In the genomic region with DNA sequence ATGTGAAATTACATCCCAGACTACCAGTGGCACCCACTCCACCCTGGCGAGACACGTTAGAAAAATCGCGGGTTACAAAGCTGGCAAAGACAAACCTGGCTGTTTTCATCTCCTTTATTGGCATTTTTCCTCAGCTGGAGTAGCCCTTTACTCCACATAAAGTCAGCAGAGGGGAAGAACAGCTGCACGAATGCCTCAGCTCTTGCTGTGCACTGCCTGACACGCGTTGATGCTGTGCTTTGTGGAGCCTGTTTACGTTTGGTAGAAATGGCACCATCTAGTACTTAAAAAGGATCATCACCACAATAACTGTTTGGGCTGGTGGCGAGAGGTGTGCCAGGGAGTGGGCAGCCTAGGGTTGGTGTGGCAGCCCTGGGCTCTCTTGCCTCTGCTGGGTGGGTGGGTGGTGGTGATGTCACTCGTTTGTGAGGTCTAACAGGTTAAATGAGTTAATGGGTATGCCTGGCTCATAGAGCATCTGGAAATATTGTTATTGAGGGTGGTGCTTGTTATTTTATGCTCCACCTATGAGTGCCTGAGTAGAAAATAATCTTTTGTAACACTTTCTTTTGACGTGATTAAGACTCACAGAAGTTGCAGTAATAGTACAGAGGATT, we compare ENCODE assay signal across 1 cellular context.
TF ChIP-seq lines count a peak whose summit lies in the region.

No MANE protein-coding gene starts in this region.

TF ChIP-seq in SK-N-SH, 30 proteins besides CTCF, POLR2A, EP300 and RAD21 (continued from another document):
- TF ChIP-seq, protein P1, sequence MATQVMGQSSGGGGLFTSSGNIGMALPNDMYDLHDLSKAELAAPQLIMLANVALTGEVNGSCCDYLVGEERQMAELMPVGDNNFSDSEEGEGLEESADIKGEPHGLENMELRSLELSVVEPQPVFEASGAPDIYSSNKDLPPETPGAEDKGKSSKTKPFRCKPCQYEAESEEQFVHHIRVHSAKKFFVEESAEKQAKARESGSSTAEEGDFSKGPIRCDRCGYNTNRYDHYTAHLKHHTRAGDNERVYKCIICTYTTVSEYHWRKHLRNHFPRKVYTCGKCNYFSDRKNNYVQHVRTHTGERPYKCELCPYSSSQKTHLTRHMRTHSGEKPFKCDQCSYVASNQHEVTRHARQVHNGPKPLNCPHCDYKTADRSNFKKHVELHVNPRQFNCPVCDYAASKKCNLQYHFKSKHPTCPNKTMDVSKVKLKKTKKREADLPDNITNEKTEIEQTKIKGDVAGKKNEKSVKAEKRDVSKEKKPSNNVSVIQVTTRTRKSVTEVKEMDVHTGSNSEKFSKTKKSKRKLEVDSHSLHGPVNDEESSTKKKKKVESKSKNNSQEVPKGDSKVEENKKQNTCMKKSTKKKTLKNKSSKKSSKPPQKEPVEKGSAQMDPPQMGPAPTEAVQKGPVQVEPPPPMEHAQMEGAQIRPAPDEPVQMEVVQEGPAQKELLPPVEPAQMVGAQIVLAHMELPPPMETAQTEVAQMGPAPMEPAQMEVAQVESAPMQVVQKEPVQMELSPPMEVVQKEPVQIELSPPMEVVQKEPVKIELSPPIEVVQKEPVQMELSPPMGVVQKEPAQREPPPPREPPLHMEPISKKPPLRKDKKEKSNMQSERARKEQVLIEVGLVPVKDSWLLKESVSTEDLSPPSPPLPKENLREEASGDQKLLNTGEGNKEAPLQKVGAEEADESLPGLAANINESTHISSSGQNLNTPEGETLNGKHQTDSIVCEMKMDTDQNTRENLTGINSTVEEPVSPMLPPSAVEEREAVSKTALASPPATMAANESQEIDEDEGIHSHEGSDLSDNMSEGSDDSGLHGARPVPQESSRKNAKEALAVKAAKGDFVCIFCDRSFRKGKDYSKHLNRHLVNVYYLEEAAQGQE (IDR thresholded peaks at IDR 0.05; ENCODE audit: low read depth, low read length): no peak
